Comparison of ENCODE assay signal across 29 cellular contexts in genomic region chr3:87836026-87836425, GRCh38. TPM values are rescaled to one million over a fixed set of nuclear protein-coding genes. Genes with fewer than 3 reads are reported as not detected.
"Had no signal": no experiment of that assay in that cellular context is flagged by ENCODE, and none has a peak within 500 bp of the region (broad histone marks: within the 10 kb centered on the region; RNA-seq: fewer than 3 reads in every experiment).

No MANE protein-coding gene starts in this region.

- ATAC-seq: foreskin keratinocyte, gastrocnemius medialis, heart right ventricle, left lung, left ventricle myocardium superior, lower lobe of right lung, mucosa of descending colon had no signal

- FAIRE-seq: colon, endothelial cell of umbilical vein had no signal

- H3K9me3 ChIP-seq: gastrocnemius medialis, lower lobe of right lung had no signal

- DNase-seq: dermis blood vessel endothelial cell; dorsolateral prefrontal cortex; effector CD4-positive, alpha-beta T cell; effector memory CD4-positive, alpha-beta T cell; foreskin keratinocyte; gastrocnemius medialis; glutamatergic neuron; head of caudate nucleus; heart right ventricle; hypothalamus; immature natural killer cell; islet precursor cell; kidney; kidney glomerular epithelial cell; left lung; left ventricle myocardium superior; lower lobe of right lung; mesenchymal stem cell; mucosa of descending colon; naive B cell had no signal

- H3K27me3 ChIP-seq: dorsolateral prefrontal cortex, esophagus muscularis mucosa, foreskin keratinocyte, gastrocnemius medialis, heart right ventricle, left lung had no signal

- H3K4me3 ChIP-seq: coronary artery, dorsolateral prefrontal cortex, esophagus muscularis mucosa, gastrocnemius medialis, heart right ventricle, left lung, lower lobe of right lung, mucosa of descending colon had no signal

- H3K36me3 ChIP-seq: esophagus muscularis mucosa, gastrocnemius medialis, heart right ventricle, left lung, lower lobe of right lung had no signal

- H3K27ac ChIP-seq: coronary artery, dorsolateral prefrontal cortex, esophagus muscularis mucosa, foreskin keratinocyte, gastrocnemius medialis, heart right ventricle, left lung, lower lobe of right lung had no signal

- H3K4me1 ChIP-seq: esophagus muscularis mucosa, foreskin keratinocyte, gastrocnemius medialis, left lung, lower lobe of right lung had no signal

RNA-seq across cellular contexts. Expression of gene HTR1F, which starts 43.5 kb away (rescaled TPM):
- total RNA-seq: dermis blood vessel endothelial cell, endothelial cell of umbilical vein, epithelial cell of proximal tubule, fibroblast of lung, foreskin keratinocyte, lung microvascular endothelial cell, mesothelial cell of epicardium, myocyte had no signal
- polyA plus RNA-seq: endothelial cell of umbilical vein, foreskin keratinocyte had no signal
